ENCODE assay signal across 12 cellular contexts in the genomic region with DNA sequence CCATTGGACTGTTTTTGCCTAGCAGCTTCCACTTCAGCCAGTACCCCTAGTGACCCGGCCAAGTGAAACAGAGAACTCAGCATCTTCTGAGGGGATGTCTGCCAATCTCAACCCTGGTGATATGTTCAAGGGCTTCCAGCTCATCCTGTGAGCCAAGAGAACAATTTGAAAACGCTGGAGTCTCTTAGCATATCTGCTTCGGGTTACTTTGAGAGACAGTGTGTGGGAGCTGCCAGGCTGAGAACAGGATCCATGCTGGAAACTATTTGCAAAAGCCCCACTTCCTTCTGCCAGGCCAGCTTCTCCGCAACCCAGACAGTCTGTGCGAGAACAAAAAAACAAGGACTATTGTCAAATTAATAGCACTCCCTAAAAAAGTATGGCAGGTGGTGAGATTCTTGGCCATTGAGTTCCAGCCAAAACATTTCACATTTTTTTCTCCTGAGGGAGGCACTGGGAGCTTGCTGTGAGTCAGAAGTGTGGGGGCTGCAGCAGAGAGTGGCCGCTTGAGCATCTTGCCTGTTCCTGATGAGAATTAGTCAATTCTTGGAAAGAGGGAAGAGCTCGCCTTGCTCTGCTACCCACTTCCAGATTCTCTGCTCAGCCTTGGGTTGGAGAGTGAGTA.
DNase-seq lines count a peak whose midpoint lies in the region; ATAC-seq, FAIRE-seq and TF ChIP-seq lines count a peak whose summit lies in the region.
"Had no signal": no experiment of that assay in that cellular context is flagged by ENCODE, and none has a peak within 500 bp of the region (broad histone marks: within the 10 kb centered on the region; RNA-seq: fewer than 3 reads in every experiment).

No MANE protein-coding gene starts in this region.

- no peaks in the 10 kb centered on the region for H3K27me3 Mint-ChIP-seq in neural crest cell (ENCODE audit: low read depth)
- H3K27me3 Mint-ChIP-seq: activated CD4-positive, alpha-beta memory T cell treated with anti-CD3 and anti-CD28 coated beads for 36 hours had no signal

- no TSS peak for BruUV-seq in Panc1 (replicated peaks; lab: Mats Ljungman, UMichigan)

- peak; percentile 79 for DNase-seq in AG08396 (ENCODE audit: low spot score)
- DNase-seq in Panc1 (ENCODE audit: low read depth, low spot score) = no peak
- peak; percentile 91 for DNase-seq in fibroblast of gingiva (ENCODE audit: low read depth)
- DNase-seq in neural crest cell (ENCODE audit: low read depth, low spot score) = no peak
- no peak for DNase-seq in GM12892 (ENCODE audit: insufficient read length)
- no peak for DNase-seq in D721Med (ENCODE audit: insufficient read length, low spot score)
- DNase-seq in KG1 (lab: John Stamatoyannopoulos, UW) = no peak
- DNase-seq in GM10266 (ENCODE audit: extremely low spot score) = no peak
- DNase-seq: activated CD4-positive, alpha-beta memory T cell treated with anti-CD3 and anti-CD28 coated beads for 36 hours; effector memory CD4-positive, alpha-beta T cell; NCI-H774 had no signal

- H3K4me3 Mint-ChIP-seq in neural crest cell = no peak overlapping the region
- H3K4me3 Mint-ChIP-seq: activated CD4-positive, alpha-beta memory T cell treated with anti-CD3 and anti-CD28 coated beads for 36 hours had no signal

- no peak for TF ChIP-seq POLR2A in GM12892 (IDR thresholded peaks at IDR 0.05; ENCODE audit: low read depth, low read length)

- FAIRE-seq in GM12892 (lab: Jason Lieb, UNC) (no peak), D721Med (lab: Jason Lieb, UNC) (no peak)

- 0 out of 2 replicates have a peak, but pooled peaks cover 5% of the 10 kb centered on the region for H3K9me3 ChIP-seq in Panc1 (ENCODE audit: control insufficient read depth, insufficient read depth, low read depth, low read length)
- H3K9me3 ChIP-seq: neutrophil had no signal

- POLR2A ChIA-PET in Panc1 (lab: Charles Lee) = no interaction called here

- no peaks in the 10 kb centered on the region for H3K27me3 ChIP-seq in Panc1 (ENCODE audit: control insufficient read depth, insufficient read depth, low read length)
- H3K27me3 ChIP-seq: neutrophil had no signal

- peak overlapping the region; percentile 97 for H3K27ac ChIP-seq in Panc1 (ENCODE audit: low read length)
- H3K27ac ChIP-seq: neutrophil had no signal

- no peak for ATAC-seq in Panc1

- H3K9me3 Mint-ChIP-seq in neural crest cell = no peaks in the 10 kb centered on the region
- H3K9me3 Mint-ChIP-seq: activated CD4-positive, alpha-beta memory T cell treated with anti-CD3 and anti-CD28 coated beads for 36 hours had no signal

- H3K4me1 Mint-ChIP-seq in neural crest cell = no peaks in the 10 kb centered on the region

- no peak overlapping the region for H3K4me3 ChIP-seq in Panc1 (ENCODE audit: low read depth in 2 of 2, low read length in 2 of 2)

- no peaks in the 10 kb centered on the region for H3K36me3 Mint-ChIP-seq in neural crest cell (ENCODE audit: low read depth)
- H3K36me3 Mint-ChIP-seq: activated CD4-positive, alpha-beta memory T cell treated with anti-CD3 and anti-CD28 coated beads for 36 hours had no signal

- in situ Hi-C loops in Panc1 (cut with HindIII; ENCODE audit: low pct_unique_long_range_greater_than_20kb, low sequenced_read_pairs) = no loop called here

- H3K4me1 ChIP-seq in Panc1 (ENCODE audit: control insufficient read depth, insufficient read depth, low read length) = peaks cover 11% of the 10 kb centered on the region

- H3K36me3 ChIP-seq in Panc1 (ENCODE audit: control insufficient read depth, insufficient read depth, low read length) = no peaks in the 10 kb centered on the region
- H3K36me3 ChIP-seq: neutrophil had no signal

- intact Hi-C loops in Panc1 (cut with micrococcal nuclease; ENCODE audit: unreplicated experiment) = no loop called here

- CTCF ChIA-PET in Panc1 (lab: Charles Lee) = no interaction called here

- peak overlapping the region; percentile 19 for H3K27ac Mint-ChIP-seq in neural crest cell (ENCODE audit: unreplicated experiment)
- H3K27ac Mint-ChIP-seq: activated CD4-positive, alpha-beta memory T cell treated with anti-CD3 and anti-CD28 coated beads for 36 hours had no signal

- no peak for TF ChIP-seq CTCF in Panc1 (IDR thresholded peaks at IDR 0.05)
- TF ChIP-seq CTCF in neural crest cell (conservative IDR thresholded peaks at IDR 0.05) = no peak
- no peak for TF ChIP-seq CTCF in D721Med (IDR thresholded peaks at IDR 0.05; ENCODE audit: insufficient read depth, missing control alignments)
- no peak for TF ChIP-seq CTCF in GM10266 (IDR thresholded peaks at IDR 0.05; ENCODE audit: control insufficient read depth, insufficient read depth, low read depth, missing control alignments)

Comparison
In these comparisons a context has a peak if more than half of its experiments do, and no peak if none do; other contexts are left out.
1. DNase-seq: peak in AG08396 (single experiment) and fibroblast of gingiva (single experiment); none in Panc1 (single experiment), neural crest cell (single experiment), GM12892 (single experiment), D721Med (single experiment), KG1 (single experiment) and GM10266 (single experiment).